Comparison of ENCODE assay signal across 8 cellular contexts in genomic region chr5:140312067-140312790, GRCh38. TPM values are rescaled to one million over a fixed set of nuclear protein-coding genes. Genes with fewer than 3 reads are reported as not detected.
DNase-seq lines count a peak whose midpoint lies in the region; ATAC-seq, FAIRE-seq and TF ChIP-seq lines count a peak whose summit lies in the region.

No MANE protein-coding gene starts in this region.

- H3K36me3 ChIP-seq in GM12878 (ENCODE audit: control insufficient read depth in 2 of 2, insufficient read depth in 2 of 2, low read length in 1 of 2) (no peaks in the 10 kb centered on the region), vagina (no peaks in the 10 kb centered on the region)

- H3K4me2 ChIP-seq in GM12878 (ENCODE audit: control insufficient read depth, insufficient read depth), result no peak overlapping the region

- intact Hi-C loops in Right ventricle myocardium superior (cut with DNase I), result no loop called here
- intact Hi-C loops in cardiac septum (cut with DNase I), result loop anchor here (1.0 kb wide), 1 partner anchor 17 kb away; no protein-coding TSS in a partner anchor
- intact Hi-C loops in GM12878 (cut with micrococcal nuclease; ENCODE audit: unreplicated experiment), result no loop called here
- intact Hi-C loops in vagina (cut with DNase I), result no loop called here

- 23% methylated on average over 4 of the region's 4 CpGs for WGBS in GM12878 (ENCODE audit: insufficient coverage, insufficient replicate concordance, low lambda C conversion rate, missing lambda C conversion rate)

- no peaks in the 10 kb centered on the region for H3K79me2 ChIP-seq in GM12878 (ENCODE audit: control insufficient read depth, insufficient read depth, low read length)

- H3K27ac ChIP-seq in GM12878 (ENCODE audit: control insufficient read depth, insufficient read depth) (no peak overlapping the region), vagina (peak overlapping the region; percentile 36)

- H3K4me3 ChIP-seq in GM12878 (no peak overlapping the region), vagina (no peak overlapping the region)

- no TSS peak for BruUV-seq in GM12878 (replicated peaks; lab: Mats Ljungman, UMichigan)

- FAIRE-seq in GM12878 (lab: Jason Lieb, UNC), result no peak

- POLR2A ChIA-PET in GM12878 (lab: Charles Lee), result no interaction called here

- CTCF ChIA-PET in GM12878 (lab: Yijun Ruan, JAX), result interaction anchor here (0.6 to 1.3 kb wide), 5 partner anchors 12 to 444 kb away, joined by 3 to 4 read pairs (median 3); no protein-coding TSS in a partner anchor

- ATAC-seq in Right ventricle myocardium superior (ENCODE audit: poor library complexity) (peak; percentile 55), GM12878 (no peak), HG03521 (IDR thresholded peaks at IDR 0.05; ENCODE audit: unreplicated experiment) (no peak)

- H2AFZ ChIP-seq in GM12878 (ENCODE audit: control insufficient read depth, low read depth, low read length), result no peak overlapping the region

- TF ChIP-seq EP300 in GM12878 (IDR thresholded peaks at IDR 0.05; ENCODE audit: borderline replicate concordance in 1 of 2, control insufficient read depth in 1 of 2, low read depth in 2 of 2, low read length in 2 of 2), result no peak

- H3K27me3 ChIP-seq in GM12878 (replicated peaks in 1 of 2; ENCODE audit: control insufficient read depth in 2 of 2, insufficient read depth in 2 of 2, low read length in 1 of 2) (no peaks in the 10 kb centered on the region), vagina (no peaks in the 10 kb centered on the region)

- no peaks in the 10 kb centered on the region for H4K20me1 ChIP-seq in GM12878 (ENCODE audit: control insufficient read depth, insufficient read depth)

- SMC1A ChIA-PET in GM12878 (lab: Charles Lee; ENCODE audit: uncharacterized antibody, unreplicated experiment), result no interaction called here

- DNase-seq in Right ventricle myocardium superior (no peak), cardiac septum (ENCODE audit: low spot score) (no peak), GM12878 (ENCODE audit: low read depth, low spot score) (no peak), kidney tubule cell (ENCODE audit: low spot score) (peak; percentile 99), vagina (ENCODE audit: extremely low spot score in 2 of 2) (no peak), NCI-H1092 (lab: John Stamatoyannopoulos, UW) (no peak), cerebellar cortex (ENCODE audit: low spot score) (no peak)

- no peak overlapping the region for H3K9ac ChIP-seq in GM12878 (ENCODE audit: control insufficient read depth, insufficient read depth, low read length)

- RAD21 ChIA-PET in GM12878 (lab: Charles Lee; ENCODE audit: unreplicated experiment), result no interaction called here

- no peak for TF ChIP-seq RAD21 in GM12878 (IDR thresholded peaks at IDR 0.05; ENCODE audit: insufficient read depth, low read depth, low read length)

- TF ChIP-seq CTCF in GM12878 (IDR thresholded peaks at IDR 0.05 in 2 of 3, conservative IDR thresholded peaks at IDR 0.05 in 1 of 3; ENCODE audit: control insufficient read depth in 2 of 3, extremely low read depth in 1 of 3, insufficient read depth in 1 of 3, low read depth in 3 of 3, low read length in 3 of 3) (no peak), vagina (IDR thresholded peaks at IDR 0.05) (no peak)

- H3K4me1 ChIP-seq in GM12878 (ENCODE audit: control insufficient read depth, insufficient read depth, low read length), result no peaks in the 10 kb centered on the region
- no peaks in the 10 kb centered on the region for H3K4me1 ChIP-seq in vagina

- H3K9me3 ChIP-seq in GM12878 (replicated peaks; ENCODE audit: control insufficient read depth, insufficient read depth, low read length), result no peaks in the 10 kb centered on the region
- no peaks in the 10 kb centered on the region for H3K9me3 ChIP-seq in vagina

- in situ Hi-C loops in GM12878 (cut with MboI), result no loop called here

- TF ChIP-seq POLR2A in GM12878 (IDR thresholded peaks at IDR 0.05; ENCODE audit: low read depth, low read length) (no peak), vagina (IDR thresholded peaks at IDR 0.05) (no peak)

TF ChIP-seq in GM12878, 131 proteins besides CTCF, POLR2A, EP300 and RAD21:
- TF ChIP-seq EED (IDR thresholded peaks at IDR 0.05; ENCODE audit: low read depth) (no peak), SP1 (IDR thresholded peaks at IDR 0.05; ENCODE audit: low read depth, low read length) (no peak), BRCA1 (IDR thresholded peaks at IDR 0.05; ENCODE audit: low read depth, low read length) (no peak), DPF2 (IDR thresholded peaks at IDR 0.05) (no peak), SPI1 (IDR thresholded peaks at IDR 0.05; ENCODE audit: borderline replicate concordance, insufficient read depth, low read depth, low read length) (peak; percentile 25; the same call in 1 of the 2 replicates)

RNA-seq across cellular contexts. Expression of gene PFDN1, which starts 9.3 kb away (rescaled TPM):
- 68.7 TPM for total RNA-seq in Right ventricle myocardium superior
- total RNA-seq in cardiac septum, result 71.7 TPM
- 35.6 and 38.4 TPM in 2 replicates for total RNA-seq in GM12878 (2013; cell fraction: nucleolus; rRNA removed)
- 79.9 and 86.9 TPM in 2 replicates for total RNA-seq in GM12878 (2014; rRNA removed)
- 73.0 and 91.1 TPM in 2 replicates for total RNA-seq in GM12878 (2014; rRNA removed; fragmentation: Illumina TruSeq; extraction: Trizol)
- total RNA-seq in GM12878 (2021), result 58.5 and 62.9 TPM in 2 replicates
- polyA plus RNA-seq in GM12878 (2011; ENCODE audit: low read depth), result 28.9 TPM
- 63.8 and 65.9 TPM in 2 replicates for polyA plus RNA-seq in GM12878 (2011; rRNA removed)
- polyA plus RNA-seq in GM12878 (2011; cell fraction: cytosol; rRNA removed), result 98.8 and 102 TPM in 2 replicates
- 24.5 and 33.3 TPM in 2 replicates for polyA plus RNA-seq in GM12878 (2011; cell fraction: nucleus; rRNA removed)
- 85.5 and 118 TPM in 2 replicates for polyA plus RNA-seq in GM12878 (2012)
- 150 and 190 TPM in 2 replicates for polyA plus RNA-seq in GM12878 (2014; fragmentation: Illumina TruSeq; extraction: Trizol)
- polyA plus RNA-seq in GM12878 (2014; fragmentation: Nextera tagmentation; extraction: Ambion mirVana), result 100 to 1,000 TPM; 192 to 193 TPM
- 85.8 and 86.8 TPM in 2 replicates for polyA plus RNA-seq in GM12878 (2014; rRNA removed)
- 100 to 1,000 TPM; 112 to 131 TPM for polyA plus RNA-seq in GM12878 (2016; fragmentation: Nextera tagmentation; extraction: Ambion mirVana)
- polyA minus RNA-seq in GM12878 (2011; rRNA and poly(A)+ RNA removed), result 57.4 and 63.6 TPM in 2 replicates
- 15.2 and 18.9 TPM in 2 replicates for polyA minus RNA-seq in GM12878 (2011; cell fraction: cytosol; rRNA and poly(A)+ RNA removed)
- 10.6 and 13.1 TPM in 2 replicates for polyA minus RNA-seq in GM12878 (2011; cell fraction: nucleus; rRNA and poly(A)+ RNA removed)
- total RNA-seq in vagina, result 94.8 TPM

RNA-seq across cellular contexts. Expression of gene HBEGF, which starts 34.2 kb away (rescaled TPM):
- total RNA-seq in Right ventricle myocardium superior, result 21.7 TPM
- total RNA-seq in cardiac septum, result 73.9 TPM
- 2.0 and 2.9 TPM in 2 replicates for total RNA-seq in GM12878 (2013; cell fraction: nucleolus; rRNA removed)
- 2.5 and 3.1 TPM in 2 replicates for total RNA-seq in GM12878 (2014; rRNA removed)
- 2.5 and 2.9 TPM in 2 replicates for total RNA-seq in GM12878 (2014; rRNA removed; fragmentation: Illumina TruSeq; extraction: Trizol)
- 2.6 and 2.7 TPM in 2 replicates for total RNA-seq in GM12878 (2021)
- polyA plus RNA-seq in GM12878 (2011; ENCODE audit: low read depth), result 0.33 TPM
- polyA plus RNA-seq in GM12878 (2011; rRNA removed), result 2.2 and 2.5 TPM in 2 replicates
- 1.5 and 1.6 TPM in 2 replicates for polyA plus RNA-seq in GM12878 (2011; cell fraction: cytosol; rRNA removed)
- 2.6 TPM in 2 replicates for polyA plus RNA-seq in GM12878 (2011; cell fraction: nucleus; rRNA removed)
- 0.27 and 0.42 TPM in 2 replicates for polyA plus RNA-seq in GM12878 (2012)
- 3.1 and 4.5 TPM in 2 replicates for polyA plus RNA-seq in GM12878 (2014; fragmentation: Illumina TruSeq; extraction: Trizol)
- 1 to 10 TPM in 1 of 2 experiments, under 1 TPM in 1; 0.87 to 1.5 TPM for polyA plus RNA-seq in GM12878 (2014; fragmentation: Nextera tagmentation; extraction: Ambion mirVana)
- polyA plus RNA-seq in GM12878 (2014; rRNA removed), result 1.6 and 2.0 TPM in 2 replicates
- 1 to 10 TPM; 1.3 to 1.6 TPM for polyA plus RNA-seq in GM12878 (2016; fragmentation: Nextera tagmentation; extraction: Ambion mirVana)
- 0.88 and 1.9 TPM in 2 replicates for polyA minus RNA-seq in GM12878 (2011; rRNA and poly(A)+ RNA removed)
- polyA minus RNA-seq in GM12878 (2011; cell fraction: cytosol; rRNA and poly(A)+ RNA removed), result 0.53 and 0.73 TPM in 2 replicates
- 1.9 and 3.3 TPM in 2 replicates for polyA minus RNA-seq in GM12878 (2011; cell fraction: nucleus; rRNA and poly(A)+ RNA removed)
- total RNA-seq in vagina, result 16.2 TPM

RNA-seq across cellular contexts. Expression of gene SLC4A9, which starts 47.8 kb away (rescaled TPM):
- total RNA-seq in Right ventricle myocardium superior (not detected), cardiac septum (0.19 TPM), GM12878 (2014; rRNA removed) (0.05 TPM in 1 of 2 replicates, not detected in the other), GM12878 (2014; rRNA removed; fragmentation: Illumina TruSeq; extraction: Trizol) (not detected in 2 replicates), GM12878 (2021) (0.05 TPM in 1 of 2 replicates, not detected in the other), vagina (0.25 TPM)
- total RNA-seq in GM12878 (2013; cell fraction: nucleolus; rRNA removed), result 0.35 and 0.64 TPM in 2 replicates
- polyA plus RNA-seq in GM12878 (2011; ENCODE audit: low read depth), result not detected
- polyA plus RNA-seq in GM12878 (2011; rRNA removed) (not detected in 2 replicates), GM12878 (2014; fragmentation: Illumina TruSeq; extraction: Trizol) (not detected in 2 replicates), GM12878 (2014; fragmentation: Nextera tagmentation; extraction: Ambion mirVana) (under 1 TPM in 1 of 2 experiments, not detected in 1; 0.05 TPM), GM12878 (2014; rRNA removed) (0.03 TPM in 1 of 2 replicates, not detected in the other), GM12878 (2016; fragmentation: Nextera tagmentation; extraction: Ambion mirVana) (not detected)
- 0.02 TPM in 1 of 2 replicates, not detected in the other for polyA plus RNA-seq in GM12878 (2011; cell fraction: cytosol; rRNA removed)
- 0.09 and 0.29 TPM in 2 replicates for polyA plus RNA-seq in GM12878 (2011; cell fraction: nucleus; rRNA removed)
- polyA plus RNA-seq in GM12878 (2012), result not detected in 2 replicates
- not detected in 2 replicates for polyA minus RNA-seq in GM12878 (2011; rRNA and poly(A)+ RNA removed)
- polyA minus RNA-seq in GM12878 (2011; cell fraction: cytosol; rRNA and poly(A)+ RNA removed), result not detected in 2 replicates
- not detected in 2 replicates for polyA minus RNA-seq in GM12878 (2011; cell fraction: nucleus; rRNA and poly(A)+ RNA removed)
